ENCODE assay signal across 38 cellular contexts in the genomic region with DNA sequence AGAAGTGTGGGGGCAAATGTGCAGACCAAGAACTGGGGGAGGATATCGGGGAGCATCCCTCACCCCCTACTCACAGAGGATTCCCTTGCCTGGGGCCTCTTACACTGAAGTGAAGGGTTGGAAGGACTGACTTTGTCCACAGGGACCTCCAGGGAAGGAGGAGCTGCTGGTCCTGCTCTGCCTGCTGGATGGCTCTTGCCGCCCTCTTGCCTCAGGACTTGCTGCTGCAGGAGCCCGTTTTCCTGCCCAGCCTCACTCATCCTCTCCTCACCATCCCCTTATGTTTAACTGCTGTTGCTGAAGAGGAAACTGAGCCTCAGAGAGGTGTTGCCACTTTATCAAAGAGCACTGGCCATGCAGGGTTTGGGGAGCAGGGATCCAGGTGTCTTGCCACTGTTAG. TPM values are rescaled to one million over a fixed set of nuclear protein-coding genes. Genes with fewer than 3 reads are reported as not detected.
"Had no signal": no experiment of that assay in that cellular context is flagged by ENCODE, and none has a peak within 500 bp of the region (broad histone marks: within the 10 kb centered on the region; RNA-seq: fewer than 3 reads in every experiment).

No MANE protein-coding gene starts in this region.

- H3K9ac ChIP-seq: SK-N-SH had no signal

- H3K27ac Mint-ChIP-seq: activated CD4-positive, alpha-beta memory T cell treated with anti-CD3 and anti-CD28 coated beads for 36 hours; activated CD4-positive, alpha-beta T cell treated with anti-CD3 and anti-CD28 coated beads for 36 hours; activated CD4-positive, alpha-beta T cell treated with anti-CD3 and anti-CD28 coated beads, Interleukin-2, amount 10 ng/mL, durations not matched to agents 7 days and 5 days; activated naive CD4-positive, alpha-beta T cell treated with anti-CD3 and anti-CD28 coated beads for 36 hours; activated T-helper 1 cell treated with anti-CD3 and anti-CD28 coated beads, Interleukin-12 subunit alpha, Interleukin-12 subunit beta, Interleukin-2, Interleukin-4 antibody, amounts not matched to agents 30 ng/mL and 10 ng/mL and 1 ng/mL, durations not matched to agents 14 hours and 24 hours and 36 hours; T-helper 1 cell treated with Interleukin-12 subunit alpha and Interleukin-12 subunit beta and Interleukin-4 antibody, amounts not matched to agents 30 μg/mL and 1 μg/mL, for 36 hours; T-helper 2 cell treated with Interferon-gamma antibody and Interleukin-4, amounts not matched to agents 5 μg/mL and 100 μg/mL, for 36 hours; WTC11 had no signal

- H3K36me3 Mint-ChIP-seq: activated CD4-positive, alpha-beta memory T cell treated with anti-CD3 and anti-CD28 coated beads for 36 hours; activated naive CD4-positive, alpha-beta T cell treated with anti-CD3 and anti-CD28 coated beads, Interleukin-2, amount 50 U/mL, for 72 hours; WTC11 had no signal

- ATAC-seq: activated CD4-positive, alpha-beta T cell treated with anti-CD3 and anti-CD28 coated beads for 36 hours; activated CD4-positive, CD25-positive, alpha-beta regulatory T cell treated with anti-CD3 and anti-CD28 coated beads, Interleukin-2, amount 50 U/mL, for 24 hours; activated naive CD4-positive, alpha-beta T cell treated with anti-CD3 and anti-CD28 coated beads, Interleukin-2, amount 50 U/mL, for 72 hours; activated T-cell treated with anti-CD3 and anti-CD28 coated beads, Interleukin-2, amount 50 U/mL, for 4 hours; body of pancreas; PC-3 had no signal

- H3K4me3 ChIP-seq: adrenal gland, body of pancreas, breast epithelium, MG63, Peyer's patch, SJSA1 had no signal

- H3K4me3 Mint-ChIP-seq: activated CD4-positive, alpha-beta memory T cell treated with anti-CD3 and anti-CD28 coated beads for 36 hours; activated CD4-positive, alpha-beta T cell treated with anti-CD3 and anti-CD28 coated beads for 36 hours; activated CD4-positive, alpha-beta T cell treated with anti-CD3 and anti-CD28 coated beads, Interleukin-2, amount 10 ng/mL, durations not matched to agents 7 days and 5 days; activated naive CD4-positive, alpha-beta T cell treated with anti-CD3 and anti-CD28 coated beads for 36 hours; activated T-cell treated with anti-CD3 and anti-CD28 coated beads, Interleukin-2, amount 50 U/mL, for 4 hours; activated T-helper 1 cell treated with anti-CD3 and anti-CD28 coated beads, Interleukin-12 subunit alpha, Interleukin-12 subunit beta, Interleukin-2, Interleukin-4 antibody, amounts not matched to agents 30 ng/mL and 10 ng/mL and 1 ng/mL, durations not matched to agents 14 hours and 24 hours and 36 hours; T-helper 1 cell treated with Interleukin-12 subunit alpha and Interleukin-12 subunit beta and Interleukin-4 antibody, amounts not matched to agents 30 μg/mL and 1 μg/mL, for 36 hours; T-helper 2 cell treated with Interferon-gamma antibody and Interleukin-4, amounts not matched to agents 5 μg/mL and 100 μg/mL, for 36 hours had no signal

- H3K27ac ChIP-seq: adrenal gland, body of pancreas, breast epithelium, Peyer's patch, SJSA1 had no signal

- H3K9me2 ChIP-seq: SK-N-SH had no signal

- H3K36me3 ChIP-seq: adrenal gland, breast epithelium, MG63, Peyer's patch, SJSA1 had no signal

- DNase-seq: activated CD4-positive, alpha-beta memory T cell treated with anti-CD3 and anti-CD28 coated beads for 36 hours; activated CD4-positive, alpha-beta T cell treated with anti-CD3 and anti-CD28 coated beads for 36 hours; activated CD4-positive, alpha-beta T cell treated with anti-CD3 and anti-CD28 coated beads, Interleukin-2, amount 10 ng/mL, durations not matched to agents 7 days and 5 days; activated CD8-positive, alpha-beta memory T cell treated with anti-CD3 and anti-CD28 coated beads, Interleukin-2, amount 50 U/mL, for 4 hours; activated gamma-delta T cell treated with Interleukin-2 at 50 U/mL for 16 hours; activated naive CD4-positive, alpha-beta T cell treated with anti-CD3 and anti-CD28 coated beads for 36 hours; activated T-cell treated with anti-CD3 and anti-CD28 coated beads for 4 hours; activated T-cell treated with anti-CD3 and anti-CD28 coated beads, Interleukin-2, amount 50 U/mL, for 4 hours; adrenal gland; body of pancreas; caudate nucleus; cerebellar nuclear complex; Kasumi-1; MG63; NCI-H1048; NCI-H1105 treated with DMSO at 0.1 percent for 48 hours; NCI-H1436; NCI-H1694; NCI-H1930; NCI-H2081 treated with DMSO at 0.1 percent for 48 hours; NCI-H2171; NCI-H510A; NCI-H526; NCI-H748 treated with DMSO at 0.1 percent for 48 hours; NK-92 treated with Interleukin-12 subunit alpha and Interleukin-12 subunit beta, amount 100 ng/mL, for 24 hours; PC-3; Peyer's patch; RPMI8226; SHP77 treated with DMSO at 0.1 percent for 48 hours; SK-N-SH had no signal

- H3K27me3 ChIP-seq: adrenal gland, body of pancreas, breast epithelium, Peyer's patch had no signal

- H3K4me2 ChIP-seq: SK-N-SH had no signal

- H3K9me3 Mint-ChIP-seq: activated CD4-positive, alpha-beta memory T cell treated with anti-CD3 and anti-CD28 coated beads for 36 hours; activated CD4-positive, alpha-beta T cell treated with anti-CD3 and anti-CD28 coated beads, Interleukin-2, amount 10 ng/mL, durations not matched to agents 7 days and 5 days; activated naive CD4-positive, alpha-beta T cell treated with anti-CD3 and anti-CD28 coated beads for 36 hours; activated naive CD4-positive, alpha-beta T cell treated with anti-CD3 and anti-CD28 coated beads, Interleukin-2, amount 50 U/mL, for 72 hours; activated T-cell treated with anti-CD3 and anti-CD28 coated beads, Interleukin-2, amount 50 U/mL, for 4 hours; activated T-helper 1 cell treated with anti-CD3 and anti-CD28 coated beads, Interleukin-12 subunit alpha, Interleukin-12 subunit beta, Interleukin-2, Interleukin-4 antibody, amounts not matched to agents 30 ng/mL and 10 ng/mL and 1 ng/mL, durations not matched to agents 14 hours and 24 hours and 36 hours; T-helper 1 cell treated with Interleukin-12 subunit alpha and Interleukin-12 subunit beta and Interleukin-4 antibody, amounts not matched to agents 30 μg/mL and 1 μg/mL, for 36 hours; T-helper 2 cell treated with Interferon-gamma antibody and Interleukin-4, amounts not matched to agents 5 μg/mL and 100 μg/mL, for 36 hours; WTC11 had no signal

- H3K4me1 ChIP-seq: breast epithelium had no signal

- H3K9me3 ChIP-seq: adrenal gland, body of pancreas, breast epithelium, MG63, SJSA1, SK-N-SH had no signal

RNA-seq across cellular contexts. Expression of gene ZNF385C, which starts 44.2 kb away (rescaled TPM):
- total RNA-seq: activated CD4-positive, alpha-beta T cell treated with anti-CD3 and anti-CD28 coated beads, Interleukin-2, amount 10 ng/mL, durations not matched to agents 7 days and 5 days; activated T-helper 1 cell treated with anti-CD3 and anti-CD28 coated beads, Interleukin-12 subunit alpha, Interleukin-12 subunit beta, Interleukin-2, Interleukin-4 antibody, amounts not matched to agents 30 ng/mL and 10 ng/mL and 1 ng/mL, durations not matched to agents 14 hours and 24 hours and 36 hours; SJSA1 had no signal

RNA-seq across cellular contexts. Expression of gene DHX58, which starts 58.4 kb away (rescaled TPM):
- total RNA-seq: PC-3 had no signal
